In genomic region chr22:25334091-25334490, GRCh38 we compare ENCODE assay signal across 8 cellular contexts.
A peak's percentile ranks its signal among the peaks of the same experiment; 100 is the strongest.
DNase-seq lines count a peak whose midpoint lies in the region; ATAC-seq and TF ChIP-seq lines count a peak whose summit lies in the region.

No MANE protein-coding gene starts in this region.

- no peak overlapping the region for H3K4me2 ChIP-seq in OCI-LY7 (ENCODE audit: low read length)

- no TSS peak for BruUV-seq in OCI-LY7 (replicated peaks; lab: Mats Ljungman, UMichigan)

- CTCF ChIA-PET in OCI-LY7 (lab: Charles Lee; ENCODE audit: unreplicated experiment): no interaction called here

- H3K9me3 ChIP-seq in OCI-LY7 (ENCODE audit: low read length): no peaks in the 10 kb centered on the region

- no peaks in the 10 kb centered on the region for H3K79me2 ChIP-seq in OCI-LY7 (ENCODE audit: insufficient read depth, low read depth, low read length)

- POLR2A ChIA-PET in OCI-LY7 (lab: Charles Lee): interaction anchor here (1.0 kb wide), 1 partner anchor 132 kb away, joined by 3 read pairs; no protein-coding TSS in a partner anchor

- H4K20me1 ChIP-seq in OCI-LY7 (ENCODE audit: insufficient read depth, low read length): no peaks in the 10 kb centered on the region

- ATAC-seq in HG03354 (IDR thresholded peaks at IDR 0.05; ENCODE audit: poor library complexity, severe bottlenecking, unreplicated experiment) (no peak), HG02973 (IDR thresholded peaks at IDR 0.05; ENCODE audit: unreplicated experiment) (no peak)

- TF ChIP-seq CTCF in OCI-LY7 (conservative IDR thresholded peaks at IDR 0.05; ENCODE audit: low read length): peak; percentile 76

- intact Hi-C loops in OCI-LY7 (cut with micrococcal nuclease; ENCODE audit: unreplicated experiment): loop anchor here (1.0 to 10.0 kb wide), 3 partner anchors 98 to 249 kb away; no protein-coding TSS in a partner anchor

- no peaks in the 10 kb centered on the region for H3K4me1 ChIP-seq in OCI-LY7 (ENCODE audit: insufficient read depth, low read length, poor library complexity, severe bottlenecking)

- H3K36me3 ChIP-seq in OCI-LY7 (ENCODE audit: insufficient read depth, low read length): no peaks in the 10 kb centered on the region

- H2AFZ ChIP-seq in OCI-LY7 (ENCODE audit: low read length): no peak overlapping the region

- peak; percentile 16 for DNase-seq in activated CD4-positive, CD25-positive, alpha-beta regulatory T cell treated with anti-CD3 and anti-CD28 coated beads, Interleukin-2, amount 50 U/mL, for 16 hours (ENCODE audit: low read depth, low spot score)
- no peak for DNase-seq in activated CD4-positive, CD25-positive, alpha-beta regulatory T cell (lab: John Stamatoyannopoulos, UW)
- DNase-seq in OCI-LY7 (ENCODE audit: low spot score) (peak; percentile 65), amniotic epithelial cell (ENCODE audit: low read depth) (peak; percentile 8), iris pigment epithelial cell (ENCODE audit: low read depth) (peak; percentile 19)
- DNase-seq in stimulated activated CD4-positive, alpha-beta T cell treated with anti-CD3 and anti-CD28 coated beads, TNF-alpha, amount 100 ng/mL, for 48 hours (ENCODE audit: low read depth in 3 of 3): peak; percentile 36 to 58 (median 42)

- H3K27ac ChIP-seq in OCI-LY7 (ENCODE audit: low read depth, low read length, poor library complexity, severe bottlenecking): no peak overlapping the region

- H3K4me3 ChIP-seq in OCI-LY7 (ENCODE audit: low read depth, low read length, poor library complexity, severe bottlenecking): no peak overlapping the region

- no peaks in the 10 kb centered on the region for H3K9me2 ChIP-seq in OCI-LY7 (ENCODE audit: insufficient read depth, low read length)

Comparison
In these comparisons a context has a peak if more than half of its experiments do, and no peak if none do; other contexts are left out.
1. DNase-seq: peak in activated CD4-positive, CD25-positive, alpha-beta regulatory T cell treated with anti-CD3 and anti-CD28 coated beads, Interleukin-2, amount 50 U/mL, for 16 hours (single experiment), OCI-LY7 (single experiment), amniotic epithelial cell (single experiment), iris pigment epithelial cell (single experiment) and stimulated activated CD4-positive, alpha-beta T cell treated with anti-CD3 and anti-CD28 coated beads, TNF-alpha, amount 100 ng/mL, for 48 hours (3 of 3); none in activated CD4-positive, CD25-positive, alpha-beta regulatory T cell (0 of 4).